In the genomic region with DNA sequence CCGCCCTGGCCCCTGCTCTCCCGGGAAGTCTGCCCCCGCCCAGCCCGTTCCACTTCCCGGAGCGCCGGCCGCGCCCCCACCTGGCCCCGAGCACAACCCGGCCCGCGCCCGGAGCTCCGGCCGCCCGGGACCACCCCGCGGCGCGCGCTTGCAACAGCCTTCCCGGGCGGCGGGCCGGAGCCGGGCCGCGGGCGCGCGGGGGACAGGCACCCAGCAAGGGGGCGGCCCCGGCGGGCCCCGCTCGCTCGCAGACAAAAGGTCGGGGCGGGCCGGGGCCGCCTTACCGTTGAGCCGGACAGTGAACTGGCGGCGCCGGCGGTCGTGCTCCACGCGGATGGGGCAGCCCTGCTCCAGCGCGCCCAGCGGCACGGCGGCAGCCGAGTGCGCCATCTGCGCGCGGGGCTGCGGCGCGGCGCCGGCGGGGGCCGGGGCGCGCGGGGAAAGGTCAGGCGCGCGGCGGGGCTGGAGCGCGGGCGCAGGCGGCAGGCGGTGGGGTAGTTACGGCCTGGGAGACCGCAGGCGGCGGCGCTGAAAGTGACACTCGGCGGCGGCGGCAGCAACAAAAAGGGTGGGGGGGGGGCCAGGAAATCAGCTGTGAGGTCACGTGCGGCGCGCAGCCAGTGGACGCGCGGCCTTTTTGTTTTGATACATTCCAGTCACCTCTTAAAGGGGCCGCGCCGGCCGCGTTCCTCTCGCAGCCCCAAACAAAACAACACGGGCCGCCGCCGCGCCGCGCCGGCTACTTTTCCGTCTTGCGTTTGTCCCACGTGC, we compare ENCODE assay signal across 8 cellular contexts. TPM values are rescaled to one million over a fixed set of nuclear protein-coding genes. Genes with fewer than 3 reads are reported as not detected.
DNase-seq lines count a peak whose midpoint lies in the region; ATAC-seq and TF ChIP-seq lines count a peak whose summit lies in the region.

A gene with protein sequence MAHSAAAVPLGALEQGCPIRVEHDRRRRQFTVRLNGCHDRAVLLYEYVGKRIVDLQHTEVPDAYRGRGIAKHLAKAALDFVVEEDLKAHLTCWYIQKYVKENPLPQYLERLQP (minus strand): TSS at position 536 of the 771 bp plus-strand sequence. CDS start 146 bp downstream, at position 390.

- H3K9me2 ChIP-seq in GM23248 (ENCODE audit: insufficient read depth), result no peaks in the 10 kb centered on the region

- H3K27me3 Mint-ChIP-seq in progenitor cell of endocrine pancreas (no peaks in the 10 kb centered on the region), type B pancreatic cell (no peaks in the 10 kb centered on the region)

- H3K27ac Mint-ChIP-seq in progenitor cell of endocrine pancreas, result peak within 1 kb of the TSS; percentile 93
- peak within 1 kb of the TSS; percentile 75 for H3K27ac Mint-ChIP-seq in type B pancreatic cell

- no peaks in the 10 kb centered on the region for H4K20me1 ChIP-seq in GM23248 (ENCODE audit: insufficient read depth)

- no peaks in the 10 kb centered on the region for H3F3A ChIP-seq in GM23248 (ENCODE audit: insufficient read depth)

- TF ChIP-seq POLR2A in adrenal gland (IDR thresholded peaks at IDR 0.05), result peak; percentile 16 to 59

- H3K4me1 Mint-ChIP-seq in progenitor cell of endocrine pancreas (ENCODE audit: low read depth) (peaks cover 4% of the 10 kb centered on the region), type B pancreatic cell (ENCODE audit: unreplicated experiment) (peaks cover 9% of the 10 kb centered on the region)

- WGBS in GM23248 (ENCODE audit: low coverage in 1 of 2, low lambda C conversion rate in 2 of 2, missing lambda C conversion rate in 2 of 2), 2 experiments, result 1% methylated on average over 32 to 80 of the region's 113 CpGs
- 0 to 1% (median 0%) methylated on average over 2 to 113 of the region's 113 CpGs for WGBS in adrenal gland, 4 donors

- H3K4me1 ChIP-seq in GM23248 (ENCODE audit: insufficient read depth) (no peaks in the 10 kb centered on the region), adrenal gland (replicated peaks in 1 of 2) (peaks cover 11 to 14% of the 10 kb centered on the region in 2 donors)

- H3K9me3 ChIP-seq in GM23248 (ENCODE audit: low read depth) (no peaks in the 10 kb centered on the region), MG63 (no peaks in the 10 kb centered on the region), adrenal gland (replicated peaks in 1 of 3) (no peaks in the 10 kb centered on the region)

- H3K4me3 ChIP-seq in GM23248 (peak within 1 kb of the TSS; percentile 84), MG63 (peak within 1 kb of the TSS; percentile 39), adrenal gland (peak within 1 kb of the TSS in 3 of 4 donors; percentile 40 to 55 (median 50))

- no peaks in the 10 kb centered on the region for H3K36me3 Mint-ChIP-seq in progenitor cell of endocrine pancreas (ENCODE audit: insufficient read depth)
- H3K36me3 Mint-ChIP-seq in type B pancreatic cell, result no peaks in the 10 kb centered on the region

- H3K4me3 Mint-ChIP-seq in progenitor cell of endocrine pancreas (ENCODE audit: low read depth), result peak within 1 kb of the TSS; percentile 78
- H3K4me3 Mint-ChIP-seq in type B pancreatic cell, result peak within 1 kb of the TSS; percentile 86

- in situ Hi-C loops in GM23248 (cut with MboI), result no loop called here

- no peaks in the 10 kb centered on the region for H3K36me3 ChIP-seq in GM23248 (ENCODE audit: low read depth)
- no peaks in the 10 kb centered on the region for H3K36me3 ChIP-seq in MG63
- H3K36me3 ChIP-seq in adrenal gland (replicated peaks in 1 of 2), result no peaks in the 10 kb centered on the region

- peak within 1 kb of the TSS; percentile 78 for H3K9ac ChIP-seq in GM23248

- H3K27me3 ChIP-seq in GM23248 (replicated peaks; ENCODE audit: insufficient read depth) (no peaks in the 10 kb centered on the region), MG63 (no peaks in the 10 kb centered on the region), adrenal gland (no peaks in the 10 kb centered on the region)

- H3K4me2 ChIP-seq in GM23248 (ENCODE audit: unreplicated experiment), result peak within 1 kb of the TSS; percentile 99

- intact Hi-C loops in adrenal gland (cut with DNase I) (no loop called here), left cardiac atrium (cut with DNase I) (no loop called here)

- H3K9me3 Mint-ChIP-seq in progenitor cell of endocrine pancreas (ENCODE audit: low read depth) (no peaks in the 10 kb centered on the region), type B pancreatic cell (no peaks in the 10 kb centered on the region)

- TF ChIP-seq CTCF in adrenal gland (IDR thresholded peaks at IDR 0.05) (no peak), progenitor cell of endocrine pancreas (IDR thresholded peaks at IDR 0.05; ENCODE audit: unreplicated experiment) (no peak), type B pancreatic cell (conservative IDR thresholded peaks at IDR 0.05) (no peak)

- peak; percentile 81 for DNase-seq in Daoy (ENCODE audit: low read depth)
- peak; percentile 93 for DNase-seq in GM23248
- DNase-seq in MG63, result peak; percentile 37
- DNase-seq in T follicular helper cell (ENCODE audit: low read depth), result peak; percentile 73
- peak; percentile 83 to 95 (median 90) for DNase-seq in adrenal gland
- DNase-seq in left cardiac atrium, result peak; percentile 89
- peak; percentile 47 for DNase-seq in progenitor cell of endocrine pancreas (ENCODE audit: low spot score, unreplicated experiment)
- DNase-seq in type B pancreatic cell (ENCODE audit: extremely low spot score, unreplicated experiment), result peak; percentile 78

- H2AFZ ChIP-seq in GM23248, result peak within 1 kb of the TSS; percentile 99

- peak; percentile 69 to 79 for ATAC-seq in left cardiac atrium

- no peak within 1 kb of the TSS for H3K27ac ChIP-seq in GM23248
- peak within 1 kb of the TSS in 3 of 5 donors; percentile 54 to 89 (median 59) for H3K27ac ChIP-seq in adrenal gland

- 0 out of 2 replicates have a peak, but pooled peaks cover 5% of the 10 kb centered on the region for H3K79me2 ChIP-seq in GM23248 (ENCODE audit: insufficient read depth)

RNA-seq across cellular contexts. Expression of the gene that starts here (rescaled TPM):
- 0.83 and 0.86 TPM in 2 replicates for total RNA-seq in Daoy (2014; rRNA removed; shearing (Covaris generic))
- total RNA-seq in GM23248 (2014; rRNA removed; shearing (Covaris generic)), result 5.0 and 9.6 TPM in 2 replicates
- polyA plus RNA-seq in GM23248 (2016; fragmentation: Nextera tagmentation; extraction: Ambion mirVana) (3.6 and 4.0 TPM in 2 replicates), adrenal gland (1 to 10 TPM; 1.8 to 3.1 (median 3.0) TPM)
- 0.36 TPM in 1 of 2 replicates, not detected in the other for total RNA-seq in MG63 (2014; rRNA removed; shearing (Covaris generic); ENCODE audit: low replicate concordance)
- total RNA-seq in adrenal gland (10 to 100 TPM in 6 of 8 donors, 1 to 10 TPM in 2; 4.3 to 18.7 (median 13.0) TPM), left cardiac atrium (10 to 100 TPM in 1 of 2 donors, 1 to 10 TPM in 1; 8.6 to 19.4 TPM), progenitor cell of endocrine pancreas (13.5 TPM in 2 replicates), type B pancreatic cell (ENCODE audit: low replicate concordance) (9.8 and 10.7 TPM in 2 replicates)

Comparison
In these comparisons a context has a peak if more than half of its experiments do, and no peak if none do; other contexts are left out.
1. Peak in DNase-seq in Daoy; RNA of the gene not detected or under 1 TPM.
2. Peak in DNase-seq and H3K4me3 ChIP-seq in MG63; RNA of the gene not detected or under 1 TPM.
3. DNase-seq: peak in every context shown above with its lines; median percentile 93 in GM23248; 90 in adrenal gland; 89 in left cardiac atrium; 81 in Daoy; 78 in type B pancreatic cell; 73 in T follicular helper cell; 47 in progenitor cell of endocrine pancreas; 37 in MG63.